ENCODE assay signal across 17 cellular contexts in the genomic region with DNA sequence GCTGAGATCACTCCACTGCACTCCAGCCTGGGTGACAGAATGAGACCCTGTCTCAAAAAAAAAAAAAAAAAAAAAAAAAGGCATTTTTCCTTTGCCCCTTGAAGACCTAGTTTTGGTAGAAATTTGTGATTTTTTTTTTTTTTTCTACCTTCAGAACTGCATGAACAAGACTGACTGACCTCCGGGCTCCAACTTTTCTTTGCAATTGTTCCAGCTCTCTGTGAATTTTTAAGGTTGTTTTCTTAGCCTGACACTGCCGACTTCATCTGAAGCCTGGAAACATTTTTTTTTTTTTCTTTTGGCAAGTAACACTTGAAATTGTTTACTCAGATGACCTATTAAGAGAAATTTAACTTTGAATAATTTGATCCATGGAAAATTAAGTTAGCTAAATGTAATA.
DNase-seq lines count a peak whose midpoint lies in the region; ATAC-seq and TF ChIP-seq lines count a peak whose summit lies in the region.
"Had no signal": no experiment of that assay in that cellular context is flagged by ENCODE, and none has a peak within 500 bp of the region (broad histone marks: within the 10 kb centered on the region; RNA-seq: fewer than 3 reads in every experiment).

No MANE protein-coding gene starts in this region.

- WGBS in esophagus muscularis mucosa: 39% methylated on average over 2 of the region's 2 CpGs
- 8% methylated on average over 2 of the region's 2 CpGs for WGBS in thyroid gland, 2 donors
- 50 to 67% (median 62%) methylated on average over 2 of the region's 2 CpGs for WGBS in stomach, 5 donors

- TF ChIP-seq EP300 in esophagus muscularis mucosa (IDR thresholded peaks at IDR 0.05): no peak
- no peak for TF ChIP-seq EP300 in stomach (IDR thresholded peaks at IDR 0.05)

- H3K9me3 ChIP-seq in esophagus muscularis mucosa (no peaks in the 10 kb centered on the region), thyroid gland (no peaks in the 10 kb centered on the region), stomach (no peaks in the 10 kb centered on the region)
- H3K9me3 ChIP-seq: BE2C, Caco-2 had no signal

- H3K27me3 ChIP-seq in esophagus muscularis mucosa (no peaks in the 10 kb centered on the region), thyroid gland (no peaks in the 10 kb centered on the region), stomach (no peaks in the 10 kb centered on the region)
- H3K27me3 ChIP-seq: BE2C had no signal

- H3K4me3 ChIP-seq in choroid plexus epithelial cell (ENCODE audit: low read depth, low read length) (no peak overlapping the region), esophagus muscularis mucosa (no peak overlapping the region), thyroid gland (replicated peaks in 1 of 3) (no peak overlapping the region), stomach (no peak overlapping the region)
- H3K4me3 ChIP-seq: GM23338 had no signal

- no peaks in the 10 kb centered on the region for H3K36me3 ChIP-seq in esophagus muscularis mucosa
- H3K36me3 ChIP-seq in thyroid gland: no peaks in the 10 kb centered on the region
- H3K36me3 ChIP-seq in stomach: peaks cover 0 to 5% (median 0%) of the 10 kb centered on the region in 4 donors
- H3K36me3 ChIP-seq: BE2C had no signal

- H3K4me3 Mint-ChIP-seq in type B pancreatic cell: no peak overlapping the region
- H3K4me3 Mint-ChIP-seq: CD4-positive, CD25-positive, alpha-beta regulatory T cell; GM23338; IgD-negative memory B cell had no signal

- TF ChIP-seq POLR2A in esophagus muscularis mucosa (IDR thresholded peaks at IDR 0.05; ENCODE audit: low read depth) (no peak), thyroid gland (IDR thresholded peaks at IDR 0.05) (no peak), stomach (IDR thresholded peaks at IDR 0.05) (no peak)

- H3K27ac ChIP-seq in esophagus muscularis mucosa (replicated peaks in 1 of 4) (peak overlapping the region in 3 of 4 donors; percentile 24 to 39 (median 27)), thyroid gland (peak overlapping the region in 2 of 3 donors; percentile 10 to 51), stomach (no peak overlapping the region)

- H3K27ac Mint-ChIP-seq in type B pancreatic cell: no peak overlapping the region
- H3K27ac Mint-ChIP-seq: CD4-positive, CD25-positive, alpha-beta regulatory T cell; GM23338; IgD-negative memory B cell had no signal

- no peak for TF ChIP-seq CTCF in choroid plexus epithelial cell (conservative IDR thresholded peaks at IDR 0.05; ENCODE audit: low read depth, low read length)
- no peak for TF ChIP-seq CTCF in esophagus muscularis mucosa (IDR thresholded peaks at IDR 0.05)
- TF ChIP-seq CTCF in thyroid gland (IDR thresholded peaks at IDR 0.05): no peak
- TF ChIP-seq CTCF in stomach (IDR thresholded peaks at IDR 0.05): no peak
- no peak for TF ChIP-seq CTCF in type B pancreatic cell (conservative IDR thresholded peaks at IDR 0.05)

- ATAC-seq in sciatic nerve (peak; percentile 89), GM21360 (IDR thresholded peaks at IDR 0.05; ENCODE audit: unreplicated experiment) (no peak)
- ATAC-seq: GM23338, HepG2 had no signal

- DNase-seq in choroid plexus epithelial cell (ENCODE audit: low read depth) (peak; percentile 37), esophagus muscularis mucosa (ENCODE audit: extremely low spot score) (no peak), sciatic nerve (ENCODE audit: low spot score) (no peak), thyroid gland (peak; percentile 20 to 29), stomach (no peak), type B pancreatic cell (ENCODE audit: extremely low spot score, unreplicated experiment) (no peak), HPDE6-E6E7 (ENCODE audit: extremely low spot score) (no peak)
- DNase-seq: ACHN; BE2C; C1 segment of cervical spinal cord; Caco-2; CD4-positive, CD25-positive, alpha-beta regulatory T cell; HCEC 1CT had no signal

- peaks cover 28% of the 10 kb centered on the region for H3K4me1 Mint-ChIP-seq in type B pancreatic cell (ENCODE audit: unreplicated experiment)
- H3K4me1 Mint-ChIP-seq: CD4-positive, CD25-positive, alpha-beta regulatory T cell; IgD-negative memory B cell had no signal

- H3K36me3 Mint-ChIP-seq in type B pancreatic cell: peaks cover 13% of the 10 kb centered on the region
- H3K36me3 Mint-ChIP-seq: CD4-positive, CD25-positive, alpha-beta regulatory T cell; IgD-negative memory B cell had no signal

- peaks cover 4 to 48% (median 40%) of the 10 kb centered on the region in 4 donors for H3K4me1 ChIP-seq in esophagus muscularis mucosa
- H3K4me1 ChIP-seq in thyroid gland: peaks cover 17 to 19% of the 10 kb centered on the region in 2 donors
- H3K4me1 ChIP-seq in stomach: peaks cover 12 to 22% (median 17%) of the 10 kb centered on the region in 4 donors
- H3K4me1 ChIP-seq: BE2C had no signal

- H3K9me3 Mint-ChIP-seq in type B pancreatic cell: no peaks in the 10 kb centered on the region
- H3K9me3 Mint-ChIP-seq: GM23338, IgD-negative memory B cell had no signal

- H3K27me3 Mint-ChIP-seq in type B pancreatic cell: no peaks in the 10 kb centered on the region
- H3K27me3 Mint-ChIP-seq: CD4-positive, CD25-positive, alpha-beta regulatory T cell; IgD-negative memory B cell had no signal

- intact Hi-C loops in esophagus muscularis mucosa (cut with DNase I) (loop anchor here (10.0 kb wide), 1 partner anchor 71 kb away; the partner anchor contains the start of gene SLC24A3), sciatic nerve (cut with DNase I) (no loop called here), thyroid gland (cut with DNase I) (no loop called here), stomach (cut with DNase I; ENCODE audit: low total_unique reads) (no loop called here)

Comparison
In these comparisons a context has a peak if more than half of its experiments do, and no peak if none do; other contexts are left out.
1. DNase-seq: peak in choroid plexus epithelial cell (single experiment) and thyroid gland (2 of 2); none in esophagus muscularis mucosa (single experiment), sciatic nerve (single experiment), stomach (single experiment), type B pancreatic cell (single experiment) and HPDE6-E6E7 (single experiment).
2. H3K27ac ChIP-seq: peak in esophagus muscularis mucosa (3 of 4) and thyroid gland (2 of 3); none in stomach (0 of 5).